In the genomic region with DNA sequence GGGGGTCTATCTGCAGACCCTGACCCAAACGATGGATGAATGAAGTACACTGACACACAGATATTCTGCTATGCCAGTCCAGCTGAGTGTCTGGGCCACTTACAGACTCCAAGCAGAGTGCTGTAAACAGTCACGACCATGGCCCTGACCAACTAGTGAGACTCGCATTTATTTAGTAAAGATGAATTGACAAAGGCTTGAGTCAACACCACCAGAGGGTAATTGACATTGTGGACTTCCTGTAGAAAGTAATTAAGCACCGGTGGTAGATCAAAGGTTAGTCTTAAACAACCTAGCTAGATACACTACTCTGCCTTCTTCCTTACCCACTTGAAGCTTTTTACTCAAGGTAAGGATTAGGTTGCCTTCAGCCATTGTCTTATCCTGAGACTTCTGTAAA, we compare ENCODE assay signal across 1 cellular context.
TF ChIP-seq lines count a peak whose summit lies in the region.

No MANE protein-coding gene starts in this region.

TF ChIP-seq in HepG2, 621 proteins besides CTCF, POLR2A, EP300 and RAD21 (continued from another document and continues in another):
- TF ChIP-seq, protein P1, sequence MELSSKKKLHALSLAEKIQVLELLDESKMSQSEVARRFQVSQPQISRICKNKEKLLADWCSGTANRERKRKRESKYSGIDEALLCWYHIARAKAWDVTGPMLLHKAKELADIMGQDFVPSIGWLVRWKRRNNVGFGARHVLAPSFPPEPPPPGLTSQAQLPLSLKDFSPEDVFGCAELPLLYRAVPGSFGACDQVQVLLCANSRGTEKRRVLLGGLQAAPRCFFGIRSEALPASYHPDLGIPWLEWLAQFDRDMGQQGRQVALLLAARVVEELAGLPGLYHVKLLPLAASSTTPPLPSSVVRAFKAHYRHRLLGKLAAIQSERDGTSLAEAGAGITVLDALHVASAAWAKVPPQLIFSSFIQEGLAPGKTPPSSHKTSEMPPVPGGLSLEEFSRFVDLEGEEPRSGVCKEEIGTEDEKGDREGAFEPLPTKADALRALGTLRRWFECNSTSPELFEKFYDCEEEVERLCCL (CRISPR knock-in tag; IDR thresholded peaks at IDR 0.05; ENCODE audit: borderline replicate concordance), result no peak
- TF ChIP-seq, protein P2, sequence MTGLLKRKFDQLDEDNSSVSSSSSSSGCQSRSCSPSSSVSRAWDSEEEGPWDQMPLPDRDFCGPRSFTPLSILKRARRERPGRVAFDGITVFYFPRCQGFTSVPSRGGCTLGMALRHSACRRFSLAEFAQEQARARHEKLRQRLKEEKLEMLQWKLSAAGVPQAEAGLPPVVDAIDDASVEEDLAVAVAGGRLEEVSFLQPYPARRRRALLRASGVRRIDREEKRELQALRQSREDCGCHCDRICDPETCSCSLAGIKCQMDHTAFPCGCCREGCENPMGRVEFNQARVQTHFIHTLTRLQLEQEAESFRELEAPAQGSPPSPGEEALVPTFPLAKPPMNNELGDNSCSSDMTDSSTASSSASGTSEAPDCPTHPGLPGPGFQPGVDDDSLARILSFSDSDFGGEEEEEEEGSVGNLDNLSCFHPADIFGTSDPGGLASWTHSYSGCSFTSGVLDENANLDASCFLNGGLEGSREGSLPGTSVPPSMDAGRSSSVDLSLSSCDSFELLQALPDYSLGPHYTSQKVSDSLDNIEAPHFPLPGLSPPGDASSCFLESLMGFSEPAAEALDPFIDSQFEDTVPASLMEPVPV (CRISPR knock-in tag; IDR thresholded peaks at IDR 0.05), result no peak
- TF ChIP-seq NFATC3 (CRISPR knock-in tag; IDR thresholded peaks at IDR 0.05) (no peak), NONO (IDR thresholded peaks at IDR 0.05) (no peak), NONO (CRISPR knock-in tag; conservative IDR thresholded peaks at IDR 0.05) (no peak), ZSCAN31 (CRISPR knock-in tag; IDR thresholded peaks at IDR 0.05; ENCODE audit: low read depth) (no peak), ZNF136 (CRISPR knock-in tag; IDR thresholded peaks at IDR 0.05; ENCODE audit: low read depth) (no peak), NFKB2 (CRISPR knock-in tag; IDR thresholded peaks at IDR 0.05; ENCODE audit: borderline replicate concordance) (no peak), AGO2 (optimal IDR thresholded peaks at IDR 0.05; ENCODE audit: low read depth, low read length) (no peak), FOXA1 (IDR thresholded peaks at IDR 0.05) (peak; percentile 60; the same call in 1 of the 2 replicates), FOXA1 (CRISPR knock-in tag; IDR thresholded peaks at IDR 0.05) (peak; percentile 82), RXRB (CRISPR knock-in tag; IDR thresholded peaks at IDR 0.05; ENCODE audit: borderline replicate concordance) (peak; percentile 56), DMTF1 (CRISPR knock-in tag; IDR thresholded peaks at IDR 0.05) (no peak), ZBTB40 (IDR thresholded peaks at IDR 0.05) (no peak), ZBTB40 (CRISPR knock-in tag; IDR thresholded peaks at IDR 0.05) (no peak), ZNF660 (CRISPR knock-in tag; IDR thresholded peaks at IDR 0.05; ENCODE audit: borderline replicate concordance, low read depth) (no peak), NFIC (IDR thresholded peaks at IDR 0.05; ENCODE audit: low read length) (0 out of 2 replicates have a peak, but pooled peaks have one; percentile 23), ZNF782 (CRISPR knock-in tag; IDR thresholded peaks at IDR 0.05; ENCODE audit: borderline replicate concordance) (no peak), TGIF2 (CRISPR knock-in tag; IDR thresholded peaks at IDR 0.05) (no peak), CHD2 (IDR thresholded peaks at IDR 0.05; ENCODE audit: low read depth, low read length) (no peak), IRF2 (CRISPR knock-in tag; IDR thresholded peaks at IDR 0.05) (no peak), MYC (CRISPR knock-in tag; IDR thresholded peaks at IDR 0.05; ENCODE audit: borderline replicate concordance) (no peak), MBD4 (IDR thresholded peaks at IDR 0.05; ENCODE audit: borderline replicate concordance, low read length) (no peak), ZNF547 (CRISPR knock-in tag; IDR thresholded peaks at IDR 0.05) (no peak), DPF2 (CRISPR knock-in tag; IDR thresholded peaks at IDR 0.05; ENCODE audit: borderline replicate concordance, low read depth) (no peak), ERF (CRISPR knock-in tag; IDR thresholded peaks at IDR 0.05) (peak; percentile 52; the same call in 1 of the 2 replicates)
- TF ChIP-seq, protein P3, sequence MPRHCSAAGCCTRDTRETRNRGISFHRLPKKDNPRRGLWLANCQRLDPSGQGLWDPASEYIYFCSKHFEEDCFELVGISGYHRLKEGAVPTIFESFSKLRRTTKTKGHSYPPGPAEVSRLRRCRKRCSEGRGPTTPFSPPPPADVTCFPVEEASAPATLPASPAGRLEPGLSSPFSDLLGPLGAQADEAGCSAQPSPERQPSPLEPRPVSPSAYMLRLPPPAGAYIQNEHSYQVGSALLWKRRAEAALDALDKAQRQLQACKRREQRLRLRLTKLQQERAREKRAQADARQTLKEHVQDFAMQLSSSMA (CRISPR knock-in tag; IDR thresholded peaks at IDR 0.05), result no peak
- TF ChIP-seq, protein P4, sequence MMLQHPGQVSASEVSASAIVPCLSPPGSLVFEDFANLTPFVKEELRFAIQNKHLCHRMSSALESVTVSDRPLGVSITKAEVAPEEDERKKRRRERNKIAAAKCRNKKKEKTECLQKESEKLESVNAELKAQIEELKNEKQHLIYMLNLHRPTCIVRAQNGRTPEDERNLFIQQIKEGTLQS (CRISPR knock-in tag; IDR thresholded peaks at IDR 0.05), result no peak
- TF ChIP-seq, protein P5, sequence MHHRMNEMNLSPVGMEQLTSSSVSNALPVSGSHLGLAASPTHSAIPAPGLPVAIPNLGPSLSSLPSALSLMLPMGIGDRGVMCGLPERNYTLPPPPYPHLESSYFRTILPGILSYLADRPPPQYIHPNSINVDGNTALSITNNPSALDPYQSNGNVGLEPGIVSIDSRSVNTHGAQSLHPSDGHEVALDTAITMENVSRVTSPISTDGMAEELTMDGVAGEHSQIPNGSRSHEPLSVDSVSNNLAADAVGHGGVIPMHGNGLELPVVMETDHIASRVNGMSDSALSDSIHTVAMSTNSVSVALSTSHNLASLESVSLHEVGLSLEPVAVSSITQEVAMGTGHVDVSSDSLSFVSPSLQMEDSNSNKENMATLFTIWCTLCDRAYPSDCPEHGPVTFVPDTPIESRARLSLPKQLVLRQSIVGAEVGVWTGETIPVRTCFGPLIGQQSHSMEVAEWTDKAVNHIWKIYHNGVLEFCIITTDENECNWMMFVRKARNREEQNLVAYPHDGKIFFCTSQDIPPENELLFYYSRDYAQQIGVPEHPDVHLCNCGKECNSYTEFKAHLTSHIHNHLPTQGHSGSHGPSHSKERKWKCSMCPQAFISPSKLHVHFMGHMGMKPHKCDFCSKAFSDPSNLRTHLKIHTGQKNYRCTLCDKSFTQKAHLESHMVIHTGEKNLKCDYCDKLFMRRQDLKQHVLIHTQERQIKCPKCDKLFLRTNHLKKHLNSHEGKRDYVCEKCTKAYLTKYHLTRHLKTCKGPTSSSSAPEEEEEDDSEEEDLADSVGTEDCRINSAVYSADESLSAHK (CRISPR knock-in tag; IDR thresholded peaks at IDR 0.05; ENCODE audit: borderline replicate concordance), result no peak
- TF ChIP-seq, protein P6, sequence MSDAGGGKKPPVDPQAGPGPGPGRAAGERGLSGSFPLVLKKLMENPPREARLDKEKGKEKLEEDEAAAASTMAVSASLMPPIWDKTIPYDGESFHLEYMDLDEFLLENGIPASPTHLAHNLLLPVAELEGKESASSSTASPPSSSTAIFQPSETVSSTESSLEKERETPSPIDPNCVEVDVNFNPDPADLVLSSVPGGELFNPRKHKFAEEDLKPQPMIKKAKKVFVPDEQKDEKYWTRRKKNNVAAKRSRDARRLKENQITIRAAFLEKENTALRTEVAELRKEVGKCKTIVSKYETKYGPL (CRISPR knock-in tag; IDR thresholded peaks at IDR 0.05), result no peak
- TF ChIP-seq, protein P7, sequence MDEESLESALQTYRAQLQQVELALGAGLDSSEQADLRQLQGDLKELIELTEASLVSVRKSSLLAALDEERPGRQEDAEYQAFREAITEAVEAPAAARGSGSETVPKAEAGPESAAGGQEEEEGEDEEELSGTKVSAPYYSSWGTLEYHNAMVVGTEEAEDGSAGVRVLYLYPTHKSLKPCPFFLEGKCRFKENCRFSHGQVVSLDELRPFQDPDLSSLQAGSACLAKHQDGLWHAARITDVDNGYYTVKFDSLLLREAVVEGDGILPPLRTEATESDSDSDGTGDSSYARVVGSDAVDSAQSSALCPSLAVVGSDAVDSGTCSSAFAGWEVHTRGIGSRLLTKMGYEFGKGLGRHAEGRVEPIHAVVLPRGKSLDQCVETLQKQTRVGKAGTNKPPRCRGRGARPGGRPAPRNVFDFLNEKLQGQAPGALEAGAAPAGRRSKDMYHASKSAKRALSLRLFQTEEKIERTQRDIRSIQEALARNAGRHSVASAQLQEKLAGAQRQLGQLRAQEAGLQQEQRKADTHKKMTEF (CRISPR knock-in tag; IDR thresholded peaks at IDR 0.05), result no peak; the same call in 1 of the 2 replicates
- TF ChIP-seq, protein P8, sequence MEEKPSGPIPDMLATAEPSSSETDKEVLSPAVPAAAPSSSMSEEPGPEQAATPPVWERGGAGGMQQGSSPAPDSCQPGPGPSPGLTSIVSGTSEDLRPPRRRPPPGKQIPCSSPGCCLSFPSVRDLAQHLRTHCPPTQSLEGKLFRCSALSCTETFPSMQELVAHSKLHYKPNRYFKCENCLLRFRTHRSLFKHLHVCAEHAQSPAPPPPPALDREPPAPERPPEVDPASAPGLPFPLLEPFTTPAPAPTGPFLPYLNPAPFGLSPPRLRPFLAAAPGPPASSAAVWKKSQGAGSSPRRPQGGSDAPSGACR (CRISPR knock-in tag; IDR thresholded peaks at IDR 0.05), result no peak
